In the genomic region with DNA sequence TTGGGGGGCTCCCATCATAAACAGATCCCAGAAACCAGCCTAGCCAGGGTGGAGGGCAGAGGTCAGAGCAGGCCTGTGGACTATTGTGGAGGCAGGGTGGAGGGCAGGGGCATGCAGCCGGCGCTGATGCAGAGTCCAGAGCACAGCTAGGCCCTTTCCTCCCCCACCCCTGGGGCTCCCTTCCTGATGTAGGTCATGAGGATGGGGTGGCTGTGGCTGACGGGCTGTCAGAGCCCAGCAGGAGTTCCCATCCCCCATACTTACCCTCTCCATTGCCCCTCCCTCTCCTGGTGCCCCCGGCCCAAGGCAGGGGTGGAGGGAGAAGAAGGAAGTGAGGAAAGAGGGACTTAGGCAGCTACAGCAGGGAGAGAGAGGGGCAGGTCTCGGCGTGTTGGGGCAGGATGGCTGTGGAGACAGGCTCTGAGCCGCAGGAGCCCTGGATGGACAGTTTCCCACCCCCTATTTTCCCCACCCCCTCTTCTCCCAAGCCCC, we compare ENCODE assay signal across 8 cellular contexts. TPM values are rescaled to one million over a fixed set of nuclear protein-coding genes. Genes with fewer than 3 reads are reported as not detected.
DNase-seq lines count a peak whose midpoint lies in the region; ATAC-seq and TF ChIP-seq lines count a peak whose summit lies in the region.

No MANE protein-coding gene starts in this region.

- H3K9me3 ChIP-seq in SK-N-MC (ENCODE audit: low read depth, low read length) (no peaks in the 10 kb centered on the region), iPS DF 6.9 (ENCODE audit: control insufficient read depth, insufficient read depth, low read length) (no peaks in the 10 kb centered on the region), suprapubic skin (no peaks in the 10 kb centered on the region)

- no peak for TF ChIP-seq CTCF in suprapubic skin (IDR thresholded peaks at IDR 0.05)

- no peak for TF ChIP-seq EP300 in suprapubic skin (IDR thresholded peaks at IDR 0.05)

- H3K36me3 ChIP-seq in SK-N-MC (ENCODE audit: insufficient read depth, low read length) (peaks cover 3% of the 10 kb centered on the region; the same call in 1 of the 2 replicates), iPS DF 6.9 (ENCODE audit: control insufficient read depth, insufficient read depth, low read length) (no peaks in the 10 kb centered on the region), suprapubic skin (peaks cover 8% of the 10 kb centered on the region)

- H3K9me3 Mint-ChIP-seq in activated T-cell treated with anti-CD3 and anti-CD28 coated beads, Interleukin-2, amount 50 U/mL, for 4 hours = no peaks in the 10 kb centered on the region
- H3K9me3 Mint-ChIP-seq in activated CD4-positive, alpha-beta T cell treated with anti-CD3 and anti-CD28 coated beads, Interleukin-2, amount 10 ng/mL, durations not matched to agents 7 days and 5 days = no peaks in the 10 kb centered on the region

- no peak for TF ChIP-seq POLR2A in suprapubic skin (IDR thresholded peaks at IDR 0.05)

- H3K4me1 Mint-ChIP-seq in activated T-cell treated with anti-CD3 and anti-CD28 coated beads, Interleukin-2, amount 50 U/mL, for 4 hours (ENCODE audit: low read depth) = peaks cover 41% of the 10 kb centered on the region
- H3K4me1 Mint-ChIP-seq in activated CD4-positive, alpha-beta T cell treated with anti-CD3 and anti-CD28 coated beads, Interleukin-2, amount 10 ng/mL, durations not matched to agents 7 days and 5 days = peaks cover 38% of the 10 kb centered on the region

- no peak for ATAC-seq in activated T-cell treated with anti-CD3 and anti-CD28 coated beads, Interleukin-2, amount 50 U/mL, for 4 hours
- no peak for ATAC-seq in HG03342 (IDR thresholded peaks at IDR 0.05; ENCODE audit: unreplicated experiment)

- DNase-seq in activated T-cell treated with anti-CD3 and anti-CD28 coated beads, Interleukin-2, amount 50 U/mL, for 4 hours = no peak
- no peak for DNase-seq in activated T-cell treated with anti-CD3 and anti-CD28 coated beads, Interleukin-2, amount 50 U/mL, for 48 hours
- DNase-seq in SK-N-MC (ENCODE audit: low read depth, low spot score) (no peak), iPS DF 6.9 (ENCODE audit: low read depth, low spot score) (no peak), suprapubic skin (ENCODE audit: low spot score in 2 of 2) (no peak), AG08395 (ENCODE audit: low spot score) (no peak)
- DNase-seq in activated CD4-positive, alpha-beta T cell treated with anti-CD3 and anti-CD28 coated beads, Interleukin-2, amount 10 ng/mL, durations not matched to agents 7 days and 5 days = no peak

- peaks cover 1% of the 10 kb centered on the region; the same call in 1 of the 2 replicates for H3K27me3 ChIP-seq in iPS DF 6.9 (ENCODE audit: control insufficient read depth, insufficient read depth, low read length)
- H3K27me3 ChIP-seq in suprapubic skin = no peaks in the 10 kb centered on the region

- H3K27ac ChIP-seq in SK-N-MC (no peak overlapping the region), iPS DF 6.9 (ENCODE audit: low read length) (no peak overlapping the region), suprapubic skin (peak overlapping the region; percentile 84)

- POLR2A ChIA-PET in activated CD4-positive, alpha-beta T cell treated with anti-CD3 and anti-CD28 coated beads, Interleukin-2, amount 10 ng/mL, durations not matched to agents 7 days and 5 days (lab: Charles Lee) = no interaction called here

- H3K27me3 Mint-ChIP-seq in activated T-cell treated with anti-CD3 and anti-CD28 coated beads, Interleukin-2, amount 50 U/mL, for 4 hours (ENCODE audit: low read depth) = no peaks in the 10 kb centered on the region
- peaks cover 2% of the 10 kb centered on the region for H3K27me3 Mint-ChIP-seq in activated CD4-positive, alpha-beta T cell treated with anti-CD3 and anti-CD28 coated beads, Interleukin-2, amount 10 ng/mL, durations not matched to agents 7 days and 5 days

- peak overlapping the region; percentile 87 for H3K4me3 ChIP-seq in SK-N-MC
- H3K4me3 ChIP-seq in iPS DF 6.9 (ENCODE audit: low read length) = peak overlapping the region; percentile 58; the same call in 1 of the 2 replicates
- peak overlapping the region; percentile 66 for H3K4me3 ChIP-seq in suprapubic skin

- H3K4me1 ChIP-seq in iPS DF 6.9 (ENCODE audit: control insufficient read depth, insufficient read depth, low read length) (peaks cover 21% of the 10 kb centered on the region), suprapubic skin (peaks cover 85% of the 10 kb centered on the region)

- peak overlapping the region; percentile 17 for H3K9ac ChIP-seq in SK-N-MC (ENCODE audit: insufficient read length)

- CTCF ChIA-PET in activated CD4-positive, alpha-beta T cell treated with anti-CD3 and anti-CD28 coated beads, Interleukin-2, amount 10 ng/mL, durations not matched to agents 7 days and 5 days (lab: Charles Lee) = interaction anchor here (0.6 to 4.3 kb wide), 2 partner anchors 11 to 63 kb away, joined by 3 to 23 read pairs; no protein-coding TSS in a partner anchor

- no peak overlapping the region for H3K27ac Mint-ChIP-seq in activated CD4-positive, alpha-beta T cell treated with anti-CD3 and anti-CD28 coated beads, Interleukin-2, amount 10 ng/mL, durations not matched to agents 7 days and 5 days

- WGBS in iPS DF 6.9 (ENCODE audit: insufficient coverage, insufficient read length) = no CpG with 5 or more reads among the region's 7 CpGs
- 41% methylated on average over 7 of the region's 7 CpGs for WGBS in suprapubic skin

- peak overlapping the region; percentile 73 for H3K4me3 Mint-ChIP-seq in activated T-cell treated with anti-CD3 and anti-CD28 coated beads, Interleukin-2, amount 50 U/mL, for 4 hours
- H3K4me3 Mint-ChIP-seq in activated CD4-positive, alpha-beta T cell treated with anti-CD3 and anti-CD28 coated beads, Interleukin-2, amount 10 ng/mL, durations not matched to agents 7 days and 5 days = no peak overlapping the region

- peaks cover 6% of the 10 kb centered on the region for H3K36me3 Mint-ChIP-seq in activated T-cell treated with anti-CD3 and anti-CD28 coated beads, Interleukin-2, amount 50 U/mL, for 4 hours (ENCODE audit: insufficient read depth)
- peaks cover 24% of the 10 kb centered on the region for H3K36me3 Mint-ChIP-seq in activated CD4-positive, alpha-beta T cell treated with anti-CD3 and anti-CD28 coated beads, Interleukin-2, amount 10 ng/mL, durations not matched to agents 7 days and 5 days (ENCODE audit: low read depth)

RNA-seq across cellular contexts. Expression of a gene that starts 5.7 kb away (rescaled TPM):
- 1 to 10 TPM in 1 of 3 donors, under 1 TPM in 2; 0.48 to 1.1 (median 0.55) TPM for total RNA-seq in activated T-cell treated with anti-CD3 and anti-CD28 coated beads, Interleukin-2, amount 50 U/mL, for 4 hours
- total RNA-seq in suprapubic skin = 100 to 1,000 TPM in 3 of 4 donors, 10 to 100 TPM in 1; 99.5 to 134 (median 113) TPM
- total RNA-seq in activated CD4-positive, alpha-beta T cell treated with anti-CD3 and anti-CD28 coated beads, Interleukin-2, amount 10 ng/mL, durations not matched to agents 7 days and 5 days = 1 to 10 TPM in 1 of 2 experiments, under 1 TPM in 1; 0.48 to 1.3 TPM

RNA-seq across cellular contexts. Expression of a gene that starts 25.9 kb away (rescaled TPM):
- under 1 TPM in 2 of 3 donors, not detected in 1; 0.13 to 0.49 TPM for total RNA-seq in activated T-cell treated with anti-CD3 and anti-CD28 coated beads, Interleukin-2, amount 50 U/mL, for 4 hours
- 1 to 10 TPM in 1 of 4 donors, under 1 TPM in 3; 0.38 to 1.7 (median 0.73) TPM for total RNA-seq in suprapubic skin
- total RNA-seq in activated CD4-positive, alpha-beta T cell treated with anti-CD3 and anti-CD28 coated beads, Interleukin-2, amount 10 ng/mL, durations not matched to agents 7 days and 5 days = under 1 TPM; 0.15 to 0.33 TPM

RNA-seq across cellular contexts. Expression of a gene that starts 28.8 kb away (rescaled TPM):
- 10 to 100 TPM in 2 of 3 donors, 1 to 10 TPM in 1; 9.3 to 16.4 (median 12.4) TPM for total RNA-seq in activated T-cell treated with anti-CD3 and anti-CD28 coated beads, Interleukin-2, amount 50 U/mL, for 4 hours
- total RNA-seq in suprapubic skin = 10 to 100 TPM; 16.3 to 36.4 (median 24.8) TPM
- total RNA-seq in activated CD4-positive, alpha-beta T cell treated with anti-CD3 and anti-CD28 coated beads, Interleukin-2, amount 10 ng/mL, durations not matched to agents 7 days and 5 days = 10 to 100 TPM; 83.5 to 88.7 TPM

Comparison
In these comparisons a context has a peak if more than half of its experiments do, and no peak if none do; other contexts are left out.
1. RNA of a gene that starts 5.7 kb away (total RNA-seq): 99.5 to 134 TPM in suprapubic skin; 0.48 to 1.3 TPM in activated CD4-positive, alpha-beta T cell treated with anti-CD3 and anti-CD28 coated beads, Interleukin-2, amount 10 ng/mL, durations not matched to agents 7 days and 5 days and 0.48 to 1.1 TPM in activated T-cell treated with anti-CD3 and anti-CD28 coated beads, Interleukin-2, amount 50 U/mL, for 4 hours; every median in the first group is over 10 times any median in the second.
2. Peak in every context shown above with its lines, with median percentiles within 50 percentile points of each other: H3K4me3 ChIP-seq.